8 cellular contexts compared by ENCODE assay signal in the genomic region with DNA sequence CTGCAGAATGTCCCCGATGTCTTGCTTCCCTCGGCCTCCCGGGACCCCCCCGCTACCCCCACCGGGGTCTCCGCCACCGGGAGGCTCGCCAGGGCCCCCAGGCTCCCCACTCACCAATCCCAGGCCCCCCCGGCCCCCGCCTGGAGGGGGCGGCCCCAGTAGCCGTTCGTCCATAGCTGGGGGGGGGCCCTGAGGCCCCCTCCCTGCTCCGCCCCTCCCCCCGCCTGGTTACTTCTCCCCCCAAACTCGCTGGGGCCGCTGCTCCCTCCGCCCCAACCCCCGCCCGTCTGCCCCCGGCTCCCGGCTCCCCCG. TPM values are rescaled to one million over a fixed set of nuclear protein-coding genes. Genes with fewer than 3 reads are reported as not detected.
A peak's percentile ranks its signal among the peaks of the same experiment; 100 is the strongest.
DNase-seq lines count a peak whose midpoint lies in the region; ATAC-seq and TF ChIP-seq lines count a peak whose summit lies in the region.

No MANE protein-coding gene starts in this region.

- H3K36me3 Mint-ChIP-seq in T-helper 17 cell (ENCODE audit: low read depth) = peaks cover 20% of the 10 kb centered on the region

- H3K27ac ChIP-seq in DOHH2 (ENCODE audit: low read depth, low read length) = peak overlapping the region; percentile 90
- peak overlapping the region; percentile 85 for H3K27ac ChIP-seq in parathyroid adenoma

- H3K9me2 ChIP-seq in DOHH2 (replicated peaks; ENCODE audit: control insufficient read depth, low read length) = no peaks in the 10 kb centered on the region

- H3K4me2 ChIP-seq in DOHH2 (ENCODE audit: low read length) (peak overlapping the region; percentile 100), parathyroid adenoma (ENCODE audit: low read length) (peak overlapping the region; percentile 84)

- no peak for TF ChIP-seq CTCF in DOHH2 (IDR thresholded peaks at IDR 0.05; ENCODE audit: low read depth, low read length, poor library complexity, severe bottlenecking)
- TF ChIP-seq CTCF in fibroblast of the aortic adventitia (IDR thresholded peaks at IDR 0.05; ENCODE audit: insufficient read depth, low read length) = no peak
- TF ChIP-seq CTCF in parathyroid adenoma (IDR thresholded peaks at IDR 0.05) = no peak

- no peak for DNase-seq in T-helper 17 cell
- DNase-seq in fibroblast of the aortic adventitia (ENCODE audit: low read depth) = no peak
- no peak for DNase-seq in NK-92 treated with Interleukin-12 subunit alpha and Interleukin-12 subunit beta, amount 100 ng/mL, for 24 hours (lab: John Stamatoyannopoulos, UW)
- DNase-seq in epidermal melanocyte (ENCODE audit: insufficient read length, low spot score) = no peak
- DNase-seq in SW480 (ENCODE audit: low spot score) = no peak

- H3K9ac ChIP-seq in parathyroid adenoma = peak overlapping the region; percentile 42

- H3K27ac Mint-ChIP-seq in T-helper 17 cell = peak overlapping the region; percentile 98

- ATAC-seq in T-helper 17 cell (no peak), HG02763 (IDR thresholded peaks at IDR 0.05; ENCODE audit: unreplicated experiment) (no peak)

- H3K36me3 ChIP-seq in DOHH2 (ENCODE audit: control insufficient read depth, low read length) = peaks cover 50% of the 10 kb centered on the region
- no peaks in the 10 kb centered on the region for H3K36me3 ChIP-seq in parathyroid adenoma (ENCODE audit: control insufficient read depth, insufficient read depth, low read length)

- no peaks in the 10 kb centered on the region for H3K9me3 ChIP-seq in DOHH2 (ENCODE audit: control insufficient read depth, insufficient read depth, low read length)
- H3K9me3 ChIP-seq in T-helper 17 cell (ENCODE audit: control insufficient read depth, low read length, poor library complexity, severe bottlenecking) = no peaks in the 10 kb centered on the region
- no peaks in the 10 kb centered on the region for H3K9me3 ChIP-seq in parathyroid adenoma (ENCODE audit: control insufficient read depth, low read length)

- H3K4me3 ChIP-seq in DOHH2 (ENCODE audit: low read length) (peak overlapping the region; percentile 83), fibroblast of the aortic adventitia (ENCODE audit: low read depth, low read length) (peak overlapping the region; percentile 80), parathyroid adenoma (ENCODE audit: low read depth, low read length) (peak overlapping the region; percentile 72)

- H3K27me3 Mint-ChIP-seq in T-helper 17 cell = no peaks in the 10 kb centered on the region

- H2AFZ ChIP-seq in parathyroid adenoma = peak overlapping the region; percentile 70

- H3K4me3 Mint-ChIP-seq in T-helper 17 cell = peak overlapping the region; percentile 99

- peaks cover 60% of the 10 kb centered on the region for H3K4me1 Mint-ChIP-seq in T-helper 17 cell

- H4K20me1 ChIP-seq in DOHH2 (ENCODE audit: control insufficient read depth, insufficient read depth, low read depth, low read length) = no peaks in the 10 kb centered on the region

- H3K79me2 ChIP-seq in DOHH2 (ENCODE audit: control insufficient read depth, low read length) = peaks cover 54% of the 10 kb centered on the region
- peaks cover 4% of the 10 kb centered on the region for H3K79me2 ChIP-seq in parathyroid adenoma

- peaks cover 18% of the 10 kb centered on the region for H3F3A ChIP-seq in DOHH2 (ENCODE audit: control insufficient read depth, insufficient read depth)

- H3K4me1 ChIP-seq in DOHH2 (ENCODE audit: control insufficient read depth, low read length) (peaks cover 74% of the 10 kb centered on the region), parathyroid adenoma (peaks cover 7% of the 10 kb centered on the region)

- H3K27me3 ChIP-seq in DOHH2 (ENCODE audit: control insufficient read depth, low read length) (no peaks in the 10 kb centered on the region), parathyroid adenoma (ENCODE audit: control insufficient read depth, insufficient read depth, low read length) (no peaks in the 10 kb centered on the region)

RNA-seq across cellular contexts. Expression of a gene that starts 0.3 kb away (rescaled TPM):
- total RNA-seq in T-helper 17 cell (100 to 1,000 TPM; 103 to 110 TPM), fibroblast of the aortic adventitia (ENCODE audit: low replicate concordance) (6.5 and 19.6 TPM in 2 replicates)

RNA-seq across cellular contexts. Expression of a gene that starts 2.7 kb away (rescaled TPM):
- total RNA-seq in T-helper 17 cell = 100 to 1,000 TPM; 268 to 291 TPM
- 0.90 TPM in 1 of 2 replicates, not detected in the other for total RNA-seq in fibroblast of the aortic adventitia (ENCODE audit: low replicate concordance)

RNA-seq across cellular contexts. Expression of a gene that starts 5.6 kb away (rescaled TPM):
- total RNA-seq in T-helper 17 cell (10 to 100 TPM; 22.2 to 27.4 TPM), fibroblast of the aortic adventitia (ENCODE audit: low replicate concordance) (0.16 and 0.18 TPM in 2 replicates)

RNA-seq across cellular contexts. Expression of a gene that starts 11.5 kb away (rescaled TPM):
- total RNA-seq in T-helper 17 cell (10 to 100 TPM; 20.9 to 30.0 TPM), fibroblast of the aortic adventitia (ENCODE audit: low replicate concordance) (13.2 and 43.5 TPM in 2 replicates)

RNA-seq across cellular contexts. Expression of a gene that starts 13.8 kb away (rescaled TPM):
- total RNA-seq in T-helper 17 cell (10 to 100 TPM; 22.7 to 54.2 TPM), fibroblast of the aortic adventitia (ENCODE audit: low replicate concordance) (19.1 and 41.1 TPM in 2 replicates)

Comparison
In these comparisons a context has a peak if more than half of its experiments do, and no peak if none do; other contexts are left out.
1. RNA of a gene that starts 2.7 kb away (total RNA-seq): 268 to 291 TPM in T-helper 17 cell; 0.90 TPM in fibroblast of the aortic adventitia; every median in the first group is over 100 times any median in the second.
2. RNA of a gene that starts 5.6 kb away (total RNA-seq): 22.2 to 27.4 TPM in T-helper 17 cell; 0.16 to 0.18 TPM in fibroblast of the aortic adventitia; every median in the first group is over 10 times any median in the second.
3. Peak in every context shown above with its lines, with median percentiles within 50 percentile points of each other: H3K4me3 ChIP-seq.